In the genomic region with DNA sequence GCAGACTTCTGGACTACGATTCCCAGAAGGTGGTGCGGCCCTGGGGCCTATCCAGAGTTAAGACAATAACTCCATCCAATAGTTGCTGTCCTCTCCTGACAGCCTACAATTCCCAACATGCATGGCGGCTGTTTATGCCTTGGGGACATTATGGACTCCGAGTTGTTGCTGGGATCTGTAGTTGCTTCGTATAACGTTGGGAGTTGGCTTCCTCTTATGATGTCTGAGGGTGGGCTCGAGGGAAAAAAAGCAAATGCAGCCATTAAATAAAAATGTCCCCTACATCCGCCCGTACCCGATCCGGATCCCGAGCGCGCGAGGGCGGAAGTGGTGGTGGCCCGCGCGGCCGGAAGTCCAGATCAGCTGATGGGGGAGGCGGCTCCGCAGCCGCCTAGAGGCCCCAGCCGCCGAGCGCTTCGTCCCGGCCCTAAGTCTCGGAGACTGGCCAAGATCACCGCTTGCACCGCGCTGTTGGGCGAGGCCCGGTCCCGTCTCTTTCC, we compare ENCODE assay signal across 8 cellular contexts. TPM values are rescaled to one million over a fixed set of nuclear protein-coding genes. Genes with fewer than 3 reads are reported as not detected.
DNase-seq lines count a peak whose midpoint lies in the region; ATAC-seq, FAIRE-seq and TF ChIP-seq lines count a peak whose summit lies in the region.

Gene ZSWIM8 (plus strand): TSS at position 386 of the 500 bp plus-strand sequence. CDS start 273 bp downstream, outside the sequence.

- H3K4me3 ChIP-seq in HepG2 (replicated peaks in 1 of 3; ENCODE audit: insufficient read depth in 1 of 3, low read depth in 2 of 3, low read length in 3 of 3), result peak within 1 kb of the TSS; percentile 75 to 95 (median 90)

- TF ChIP-seq CTCF in HepG2 (CRISPR knock-in tag; IDR thresholded peaks at IDR 0.05), result no peak

- no peaks in the 10 kb centered on the region for H3K9me3 ChIP-seq in HepG2 (ENCODE audit: low read length)

- TF ChIP-seq EP300 in HepG2 (IDR thresholded peaks at IDR 0.05; ENCODE audit: low read depth in 2 of 2, low read length in 2 of 2) (no peak), HepG2 (CRISPR knock-in tag; IDR thresholded peaks at IDR 0.05; ENCODE audit: borderline replicate concordance) (no peak)

- H4K20me1 ChIP-seq in HepG2 (ENCODE audit: insufficient read depth, low read length), result 0 out of 2 replicates have a peak, but pooled peaks cover 2% of the 10 kb centered on the region

- ATAC-seq in GM19438 (IDR thresholded peaks at IDR 0.05; ENCODE audit: low read depth, unreplicated experiment), result peak; percentile 75
- peak; percentile 42 for ATAC-seq in HG03575 (IDR thresholded peaks at IDR 0.05; ENCODE audit: extremely low read depth, insufficient number of reproducible peaks, low FRiP score, unreplicated experiment)
- peak; percentile 87 for ATAC-seq in HepG2

- H3K27ac ChIP-seq in HepG2 (ENCODE audit: extremely low read length, insufficient read depth, low read length), result peak within 1 kb of the TSS; percentile 70

- peak within 1 kb of the TSS; percentile 96 for H3K27ac Mint-ChIP-seq in activated CD4-positive, alpha-beta memory T cell treated with anti-CD3 and anti-CD28 coated beads for 36 hours

- no peaks in the 10 kb centered on the region; a peak in 1 of 5 replicates for H3K27me3 ChIP-seq in HepG2 (ENCODE audit: control insufficient read depth in 1 of 2, insufficient read depth in 2 of 2, low read length in 2 of 2)

- WGBS in HepG2 (ENCODE audit: low lambda C conversion rate), result 0% methylated on average over 8 of the region's 35 CpGs

- FAIRE-seq in HepG2 (lab: Jason Lieb, UNC), result peak; percentile 94

- TF ChIP-seq POLR2A in HepG2 (IDR thresholded peaks at IDR 0.05; ENCODE audit: insufficient read depth in 1 of 2, low read depth in 2 of 2, low read length in 2 of 2), result peak; percentile 61; a peak in 2 of 4 replicates

- peak within 1 kb of the TSS; percentile 98 for H3K4me3 Mint-ChIP-seq in activated CD4-positive, alpha-beta memory T cell treated with anti-CD3 and anti-CD28 coated beads for 36 hours

- no peak for TF ChIP-seq RAD21 in HepG2 (CRISPR knock-in tag; IDR thresholded peaks at IDR 0.05)

- H3K4me2 ChIP-seq in HepG2 (ENCODE audit: low read depth, low read length), result peak within 1 kb of the TSS; percentile 63

- H3K4me1 Mint-ChIP-seq in activated CD4-positive, alpha-beta memory T cell treated with anti-CD3 and anti-CD28 coated beads for 36 hours (ENCODE audit: low read depth), result peaks cover 40% of the 10 kb centered on the region

- peaks cover 54% of the 10 kb centered on the region for H3K4me1 ChIP-seq in HepG2 (ENCODE audit: insufficient read depth, low read length)

- CTCF ChIA-PET in activated CD4-positive, alpha-beta memory T cell treated with anti-CD3 and anti-CD28 coated beads for 36 hours (lab: Charles Lee), result interaction anchor here (1.4 to 1.7 kb wide), 5 partner anchors 11 to 25 kb away, joined by 4 to 8 read pairs (median 6); a partner anchor contains a TSS
- CTCF ChIA-PET in HepG2 (lab: Yijun Ruan, JAX; ENCODE audit: low intra/inter-chr PET ratio, low total read pairs), result no interaction called here

- in situ Hi-C loops in HepG2 (cut with HindIII; ENCODE audit: extremely low pct_ligation_motif_present, low pct_unique_long_range_greater_than_20kb), result no loop called here

- no peaks in the 10 kb centered on the region for H3K27me3 Mint-ChIP-seq in activated CD4-positive, alpha-beta memory T cell treated with anti-CD3 and anti-CD28 coated beads for 36 hours

- DNase-seq in CD1c-positive myeloid dendritic cell (ENCODE audit: extremely low spot score), result peak; percentile 94
- peak; percentile 52 for DNase-seq in NCI-H82 treated with DMSO at 0.1 percent for 48 hours (lab: John Stamatoyannopoulos, UW; ENCODE audit: unreplicated experiment)
- DNase-seq in activated CD4-positive, alpha-beta memory T cell treated with anti-CD3 and anti-CD28 coated beads for 36 hours, result peak; percentile 90
- peak; percentile 97 for DNase-seq in dermis microvascular lymphatic vessel endothelial cell (ENCODE audit: low read depth in 2 of 2)
- DNase-seq in HepG2 (ENCODE audit: low spot score), result peak; percentile 95
- peak; percentile 82 for DNase-seq in stimulated activated CD4-positive, alpha-beta T cell treated with anti-CD3 and anti-CD28 coated beads, Interleukin-4, amount 100 ng/mL, for 1 hour

- peaks cover 9% of the 10 kb centered on the region for H3K36me3 Mint-ChIP-seq in activated CD4-positive, alpha-beta memory T cell treated with anti-CD3 and anti-CD28 coated beads for 36 hours

- POLR2A ChIA-PET in activated CD4-positive, alpha-beta memory T cell treated with anti-CD3 and anti-CD28 coated beads for 36 hours (lab: Charles Lee), result interaction anchor here (0.9 to 3.1 kb wide), 6 partner anchors 9 to 55 kb away, joined by 3 to 22 read pairs (median 6); partner anchors contain the start of gene SEC24C
- POLR2A ChIA-PET in HepG2 (lab: Yijun Ruan, JAX), result interaction anchor here (1.1 to 3.7 kb wide), 8 partner anchors 12 to 289 kb away, joined by 3 to 16 read pairs (median 5); partner anchors contain the start of gene PPP3CB

- H2AFZ ChIP-seq in HepG2 (ENCODE audit: low read length), result peak within 1 kb of the TSS; percentile 86

- no TSS peak for BruUV-seq in HepG2 (replicated peaks; lab: Mats Ljungman, UMichigan)

- H3K9me3 Mint-ChIP-seq in activated CD4-positive, alpha-beta memory T cell treated with anti-CD3 and anti-CD28 coated beads for 36 hours, result no peaks in the 10 kb centered on the region

- intact Hi-C loops in activated CD4-positive, alpha-beta memory T cell treated with anti-CD3 and anti-CD28 coated beads for 36 hours (cut with micrococcal nuclease), result loop anchor here (1.0 kb wide), 4 partner anchors 13 to 55 kb away; partner anchors contain the start of gene SEC24C
- intact Hi-C loops in HepG2 (cut with micrococcal nuclease; ENCODE audit: unreplicated experiment), result no loop called here

- H3K9ac ChIP-seq in HepG2 (ENCODE audit: insufficient read depth, low read depth, low read length), result peak within 1 kb of the TSS; percentile 75

- H3K36me3 ChIP-seq in HepG2 (replicated peaks in 1 of 2; ENCODE audit: control insufficient read depth in 1 of 2, insufficient read depth in 2 of 2, low read length in 2 of 2), result peaks cover 6 to 14% of the 10 kb centered on the region in 2 experiments; a peak in 4 of 5 replicates

- H3K79me2 ChIP-seq in HepG2 (ENCODE audit: insufficient read depth, low read length), result peaks cover 62% of the 10 kb centered on the region

TF ChIP-seq in HepG2, 621 proteins besides CTCF, POLR2A, EP300 and RAD21 (continues in another document):
- TF ChIP-seq RXRB (CRISPR knock-in tag; IDR thresholded peaks at IDR 0.05; ENCODE audit: borderline replicate concordance) (no peak), ZNF556 (CRISPR knock-in tag; IDR thresholded peaks at IDR 0.05; ENCODE audit: borderline replicate concordance) (no peak), ZNF7 (CRISPR knock-in tag; IDR thresholded peaks at IDR 0.05) (no peak), SP4 (CRISPR knock-in tag; IDR thresholded peaks at IDR 0.05) (peak; percentile 35; the same call in 1 of the 2 replicates), ERF (CRISPR knock-in tag; IDR thresholded peaks at IDR 0.05) (no peak), ZNF850 (CRISPR knock-in tag; conservative IDR thresholded peaks at IDR 0.05) (0 out of 2 replicates have a peak, but pooled peaks have one; percentile 83), MXD4 (CRISPR knock-in tag; IDR thresholded peaks at IDR 0.05) (no peak; the same call in 1 of the 2 replicates), ZNF772 (CRISPR knock-in tag; IDR thresholded peaks at IDR 0.05) (no peak), ZNF441 (CRISPR knock-in tag; IDR thresholded peaks at IDR 0.05; ENCODE audit: borderline replicate concordance) (0 out of 2 replicates have a peak, but pooled peaks have one; percentile 19)

RNA-seq across cellular contexts. Expression of gene ZSWIM8, which starts in this region (rescaled TPM):
- 10 to 100 TPM; 45.1 to 46.2 TPM for total RNA-seq in activated CD4-positive, alpha-beta memory T cell treated with anti-CD3 and anti-CD28 coated beads for 36 hours
- total RNA-seq in dermis microvascular lymphatic vessel endothelial cell (37.7 and 55.0 TPM in 2 replicates), HepG2 (2016; rRNA removed; fragmentation: Illumina TruSeq; extraction: Trizol) (21.0 and 39.9 TPM in 2 replicates)
- 5.7 and 8.2 TPM in 2 replicates for total RNA-seq in HepG2 (2016; cell fraction: cytosol; rRNA removed; fragmentation: Illumina TruSeq; extraction: Trizol; ENCODE audit: low read depth)
- total RNA-seq in HepG2 (2016; cell fraction: insoluble cytoplasmic fraction; rRNA removed; fragmentation: Illumina TruSeq; extraction: Trizol), result 13.7 and 36.6 TPM in 2 replicates
- total RNA-seq in HepG2 (2016; cell fraction: membrane; rRNA removed; fragmentation: Illumina TruSeq; extraction: Trizol), result 9.3 and 11.2 TPM in 2 replicates
- total RNA-seq in HepG2 (2016; cell fraction: nucleus; rRNA removed; fragmentation: Illumina TruSeq; extraction: Trizol), result 35.4 and 47.5 TPM in 2 replicates
- polyA plus RNA-seq in HepG2 (2011; rRNA removed), result 98.2 and 142 TPM in 2 replicates
- 41.1 and 57.3 TPM in 2 replicates for polyA plus RNA-seq in HepG2 (2011; cell fraction: cytosol; rRNA removed)
- 505 and 598 TPM in 2 replicates for polyA plus RNA-seq in HepG2 (2011; cell fraction: nucleus; rRNA removed)
- 43.3 and 58.7 TPM in 2 replicates for polyA plus RNA-seq in HepG2 (2012)
- polyA plus RNA-seq in HepG2 (2016; cell fraction: cytosol; fragmentation: Illumina TruSeq; extraction: Trizol; ENCODE audit: low read depth), result 3.7 and 6.8 TPM in 2 replicates
- 21.2 and 30.3 TPM in 2 replicates for polyA plus RNA-seq in HepG2 (2016; cell fraction: insoluble cytoplasmic fraction; fragmentation: Illumina TruSeq; extraction: Trizol; ENCODE audit: low read depth)
- polyA plus RNA-seq in HepG2 (2016; cell fraction: membrane; fragmentation: Illumina TruSeq; extraction: Trizol; ENCODE audit: low read depth), result 6.6 and 11.5 TPM in 2 replicates
- 118 and 128 TPM in 2 replicates for polyA plus RNA-seq in HepG2 (2016; cell fraction: nucleus; fragmentation: Illumina TruSeq; extraction: Trizol; ENCODE audit: insufficient read depth, low read depth)
- polyA minus RNA-seq in HepG2 (2011; rRNA and poly(A)+ RNA removed; ENCODE audit: low replicate concordance), result 83.5 and 181 TPM in 2 replicates
- 31.5 and 36.5 TPM in 2 replicates for polyA minus RNA-seq in HepG2 (2011; cell fraction: cytosol; rRNA and poly(A)+ RNA removed)
- polyA minus RNA-seq in HepG2 (2011; cell fraction: nucleus; rRNA and poly(A)+ RNA removed), result 64.2 and 73.5 TPM in 2 replicates

Comparison
In these comparisons a context has a peak if more than half of its experiments do, and no peak if none do; other contexts are left out.
1. Peak in every context shown above with its lines: DNase-seq, ATAC-seq, H3K4me3 ChIP-seq and H3K27ac ChIP-seq.